ENCODE assay signal across 9 cellular contexts in genomic region chr18:26438980-26439379, GRCh38.
DNase-seq lines count a peak whose midpoint lies in the region; ATAC-seq and TF ChIP-seq lines count a peak whose summit lies in the region.
"Had no signal": no experiment of that assay in that cellular context is flagged by ENCODE, and none has a peak within 500 bp of the region (broad histone marks: within the 10 kb centered on the region; RNA-seq: fewer than 3 reads in every experiment).

No MANE protein-coding gene starts in this region.

- H3K27ac ChIP-seq in RWPE1: peak overlapping the region; percentile 37; the same call in 1 of the 2 replicates
- H3K27ac ChIP-seq: SJSA1 had no signal

- DNase-seq in RWPE1 (ENCODE audit: low spot score) (no peak), C1 segment of cervical spinal cord (lab: John Stamatoyannopoulos, UW) (no peak), NCI-H1092 treated with DMSO at 0.1 percent for 48 hours (lab: John Stamatoyannopoulos, UW) (no peak), NCI-H1092 (lab: John Stamatoyannopoulos, UW) (no peak)
- no peak for DNase-seq in effector CD8-positive, alpha-beta T cell (lab: John Stamatoyannopoulos, UW)

- TF ChIP-seq CTCF in RWPE1 (conservative IDR thresholded peaks at IDR 0.05; ENCODE audit: low read depth): no peak

- CTCF ChIA-PET in RWPE1 (lab: Yijun Ruan, JAX): no interaction called here

- POLR2A ChIA-PET in RWPE1 (lab: Yijun Ruan, JAX; ENCODE audit: low non-redundant PET): no interaction called here

- ATAC-seq in GM18508 (IDR thresholded peaks at IDR 0.05; ENCODE audit: insufficient read depth, unreplicated experiment): peak; percentile 98
- peak; percentile 98 for ATAC-seq in GM21447 (IDR thresholded peaks at IDR 0.05; ENCODE audit: unreplicated experiment)
- ATAC-seq in HG03103 (IDR thresholded peaks at IDR 0.05; ENCODE audit: low read depth, unreplicated experiment): peak; percentile 98
